In genomic region chr1:213383465-213383864, GRCh38 we compare ENCODE assay signal across 34 cellular contexts.
"Had no signal": no experiment of that assay in that cellular context is flagged by ENCODE, and none has a peak within 500 bp of the region (broad histone marks: within the 10 kb centered on the region; RNA-seq: fewer than 3 reads in every experiment).

No MANE protein-coding gene starts in this region.

- H3K4me3 ChIP-seq: adrenal gland, ascending aorta, body of pancreas, breast epithelium, cardiac muscle cell had no signal

- H3K4me1 ChIP-seq: adrenal gland, ascending aorta, breast epithelium had no signal

- ATAC-seq: activated naive CD4-positive, alpha-beta T cell treated with anti-CD3 and anti-CD28 coated beads, Interleukin-2, amount 50 U/mL, for 72 hours; activated naive CD8-positive, alpha-beta T cell treated with anti-CD3 and anti-CD28 coated beads, Interleukin-2, amount 50 U/mL, for 24 hours; activated T-cell treated with anti-CD3 and anti-CD28 coated beads, Interleukin-2, amount 50 U/mL, for 4 hours; activated T-cell treated with anti-CD3 and anti-CD28 coated beads, Interleukin-2, amount 50 U/mL, for 72 hours; activated T-helper 17 cell treated with anti-CD3 and anti-CD28 coated beads, Interleukin-2, amount 50 U/mL, for 72 hours; body of pancreas had no signal

- H3K27me3 ChIP-seq: adrenal gland, ascending aorta, body of pancreas, brain microvascular endothelial cell, breast epithelium, cardiac muscle cell had no signal

- H3K9me3 ChIP-seq: adrenal gland, ascending aorta, body of pancreas had no signal

- FAIRE-seq: astrocyte, bronchial epithelial cell had no signal

- H3K36me3 ChIP-seq: adrenal gland, ascending aorta, brain microvascular endothelial cell, breast epithelium, cardiac muscle cell had no signal

- DNase-seq: activated effector memory CD4-positive, alpha-beta T cell treated with anti-CD3 and anti-CD28 coated beads, Interleukin-2, amount 50 U/mL, for 16 hours; activated effector memory CD4-positive, alpha-beta T cell treated with Interleukin-2 at 50 U/mL for 16 hours; activated gamma-delta T cell; activated gamma-delta T cell treated with Interleukin-2 at 50 U/mL for 16 hours; activated naive CD4-positive, alpha-beta T cell; activated naive CD4-positive, alpha-beta T cell treated with anti-CD3 and anti-CD28 coated beads for 36 hours; activated naive CD4-positive, alpha-beta T cell treated with anti-CD3 and anti-CD28 coated beads, Interleukin-2, amount 10 ng/mL, durations not matched to agents 7 days and 5 days; activated naive CD4-positive, alpha-beta T cell treated with anti-CD3 and anti-CD28 coated beads, Interleukin-2, amount 50 U/mL, for 16 hours; activated naive CD4-positive, alpha-beta T cell treated with Interleukin-2 at 50 U/mL for 16 hours; activated naive CD8-positive, alpha-beta T cell treated with anti-CD3 and anti-CD28 coated beads for 36 hours; activated naive CD8-positive, alpha-beta T cell treated with anti-CD3 and anti-CD28 coated beads, Interleukin-2, amount 10 ng/mL, durations not matched to agents 7 days and 5 days; activated naive CD8-positive, alpha-beta T cell treated with anti-CD3 and anti-CD28 coated beads, Interleukin-2, amount 50 U/mL, for 24 hours; activated T-cell treated with anti-CD3 and anti-CD28 coated beads, Interleukin-2, amount 50 U/mL, for 1 hour; activated T-cell treated with anti-CD3 and anti-CD28 coated beads, Interleukin-2, amount 50 U/mL, for 24 hours; activated T-cell treated with anti-CD3 and anti-CD28 coated beads, Interleukin-2, amount 50 U/mL, for 4 hours; activated T-cell treated with anti-CD3 and anti-CD28 coated beads, Interleukin-2, amount 50 U/mL, for 48 hours; activated T-cell treated with anti-CD3 and anti-CD28 coated beads, Interleukin-2, amount 50 U/mL, for 72 hours; adrenal gland; amniotic stem cell; amygdala; anterior cingulate cortex; aorta; body of pancreas; brain microvascular endothelial cell; caudate nucleus; central memory CD4-positive, alpha-beta T cell; cerebellar nuclear complex had no signal

- H3K27ac ChIP-seq: adrenal gland, ascending aorta, body of pancreas, brain microvascular endothelial cell, breast epithelium, cardiac muscle cell had no signal
